In genomic region chr9:33310748-33311147, GRCh38 we compare ENCODE assay signal across 26 cellular contexts.
"Had no signal": no experiment of that assay in that cellular context is flagged by ENCODE, and none has a peak within 500 bp of the region (broad histone marks: within the 10 kb centered on the region; RNA-seq: fewer than 3 reads in every experiment).

No MANE protein-coding gene starts in this region.

- H3K9me3 ChIP-seq: lower lobe of right lung, mucosa of descending colon, prostate gland, right atrium auricular region, SJCRH30, tibial artery had no signal

- H3K4me3 Mint-ChIP-seq: brain, immature natural killer cell, naive B cell, neural crest cell, T-cell, WTC11 had no signal

- H3K9me3 Mint-ChIP-seq: brain, immature natural killer cell, naive B cell, neural crest cell, T-cell, WTC11 had no signal

- ATAC-seq: left lobe of liver, lower lobe of right lung, mucosa of descending colon, T-cell, WTC11 had no signal

- H3K4me3 ChIP-seq: hepatocyte, lower lobe of right lung, mucosa of descending colon, prostate gland, right atrium auricular region, SJCRH30, tibial artery had no signal

- H3K4me2 ChIP-seq: hepatocyte had no signal

- H3K27ac Mint-ChIP-seq: brain, T-cell, WTC11 had no signal

- H2AFZ ChIP-seq: hepatocyte had no signal

- DNase-seq: activated CD4-positive, alpha-beta T cell treated with anti-CD3 and anti-CD28 coated beads for 48 hours; activated CD8-positive, alpha-beta memory T cell treated with anti-CD3 and anti-CD28 coated beads, Interleukin-2, amount 50 U/mL, for 48 hours; activated naive CD4-positive, alpha-beta T cell; anterior cingulate cortex; caudate nucleus; effector memory CD4-positive, alpha-beta T cell; foreskin melanocyte; glutamatergic neuron; immature natural killer cell; lower lobe of right lung; mesendoderm; mucosa of descending colon; naive B cell; occipital lobe; SJCRH30; stimulated activated CD4-positive, alpha-beta T cell treated with anti-CD3 and anti-CD28 coated beads, Interleukin-4, amount 100 ng/mL, for 24 hours; stimulated activated naive CD8-positive, alpha-beta T cell treated with anti-CD3 and anti-CD28 coated beads, Interleukin-15, Interleukin-2, amounts not matched to agents 100 U/mL and 50 U/mL, for 24 hours; T-cell; tibial artery had no signal

- H3K4me1 Mint-ChIP-seq: brain, immature natural killer cell, neural crest cell, WTC11 had no signal

- H3K27me3 ChIP-seq: hepatocyte, right atrium auricular region, SJCRH30, tibial artery had no signal

- H3K79me2 ChIP-seq: hepatocyte had no signal

- H3K27ac ChIP-seq: hepatocyte, lower lobe of right lung, right atrium auricular region, SJCRH30, tibial artery had no signal

- H3K4me1 ChIP-seq: prostate gland, right atrium auricular region, tibial artery had no signal

- H3K27me3 Mint-ChIP-seq: brain, naive B cell, T-cell had no signal
